In genomic region chr21:45128613-45129226, GRCh38 we compare ENCODE assay signal across 8 cellular contexts. TPM values are rescaled to one million over a fixed set of nuclear protein-coding genes. Genes with fewer than 3 reads are reported as not detected.
DNase-seq lines count a peak whose midpoint lies in the region; ATAC-seq and TF ChIP-seq lines count a peak whose summit lies in the region.

No MANE protein-coding gene starts in this region.

- no peak overlapping the region for H3K27ac ChIP-seq in CD4-positive, alpha-beta memory T cell (ENCODE audit: low read depth, low read length)
- H3K27ac ChIP-seq in PC-3 (ENCODE audit: low read length) (peak overlapping the region; percentile 69), stomach (peak overlapping the region in 4 of 5 donors; percentile 73 to 85 (median 74))

- peak overlapping the region in 2 of 7 donors; percentile 25 to 48 for H3K27ac Mint-ChIP-seq in CD4-positive, alpha-beta memory T cell
- H3K27ac Mint-ChIP-seq in activated T-cell treated with anti-CD3 and anti-CD28 coated beads, Interleukin-2, amount 50 U/mL, for 24 hours: no peak overlapping the region
- H3K27ac Mint-ChIP-seq in neural crest cell (ENCODE audit: unreplicated experiment): no peak overlapping the region

- H3K4me1 ChIP-seq in CD4-positive, alpha-beta memory T cell (ENCODE audit: insufficient read depth, low read length): no peaks in the 10 kb centered on the region
- H3K4me1 ChIP-seq in PC-3 (ENCODE audit: insufficient read depth, low read length): peaks cover 29% of the 10 kb centered on the region
- peaks cover 14 to 65% (median 47%) of the 10 kb centered on the region in 4 donors for H3K4me1 ChIP-seq in stomach

- peaks cover 19 to 44% (median 25%) of the 10 kb centered on the region in 4 donors for H3K4me1 Mint-ChIP-seq in CD4-positive, alpha-beta memory T cell
- H3K4me1 Mint-ChIP-seq in activated T-cell treated with anti-CD3 and anti-CD28 coated beads, Interleukin-2, amount 50 U/mL, for 24 hours (ENCODE audit: low read depth): peaks cover 39% of the 10 kb centered on the region
- H3K4me1 Mint-ChIP-seq in neural crest cell: no peaks in the 10 kb centered on the region

- ATAC-seq in PC-3 (peak; percentile 71), HG03432 (IDR thresholded peaks at IDR 0.05; ENCODE audit: unreplicated experiment) (no peak)

- no peaks in the 10 kb centered on the region for H3K9me3 ChIP-seq in CD4-positive, alpha-beta memory T cell (ENCODE audit: control insufficient read depth in 1 of 2, low read length in 2 of 2)
- H3K9me3 ChIP-seq in PC-3 (ENCODE audit: low read length): no peaks in the 10 kb centered on the region
- no peaks in the 10 kb centered on the region for H3K9me3 ChIP-seq in stomach

- no peak for TF ChIP-seq POLR2A in stomach (IDR thresholded peaks at IDR 0.05)

- no peak overlapping the region for H3K4me3 Mint-ChIP-seq in CD4-positive, alpha-beta memory T cell
- no peak overlapping the region for H3K4me3 Mint-ChIP-seq in activated T-cell treated with anti-CD3 and anti-CD28 coated beads, Interleukin-2, amount 50 U/mL, for 24 hours
- H3K4me3 Mint-ChIP-seq in neural crest cell: no peak overlapping the region

- BruUV-seq in PC-3 (replicated peaks; lab: Mats Ljungman, UMichigan): no TSS peak

- peak overlapping the region; percentile 46 for H3K9ac ChIP-seq in PC-3 (ENCODE audit: low read length)

- TF ChIP-seq CTCF in PC-3 (conservative IDR thresholded peaks at IDR 0.05; ENCODE audit: low read depth, low read length): peak; percentile 97
- peak; percentile 69 for TF ChIP-seq CTCF in neural crest cell (conservative IDR thresholded peaks at IDR 0.05)
- TF ChIP-seq CTCF in stomach (IDR thresholded peaks at IDR 0.05): peak in 5 of 7 experiments; percentile 73 to 94 (median 78)

- intact Hi-C loops in CD4-positive, alpha-beta memory T cell (cut with micrococcal nuclease): loop anchor here (1.0 to 5.0 kb wide), 4 partner anchors 49 to 327 kb away; partner anchors contain the start of gene UBE2G2
- intact Hi-C loops in PC-3 (cut with micrococcal nuclease): loop anchor here (1.0 to 10.0 kb wide), 7 partner anchors 29 to 334 kb away; partner anchors contain the start of genes PTTG1IP and SLX9
- intact Hi-C loops in stomach (cut with DNase I; ENCODE audit: low total_unique reads): loop anchor here (5.0 kb wide), 1 partner anchor 176 kb away; no protein-coding TSS in a partner anchor

- H3K4me2 ChIP-seq in PC-3 (ENCODE audit: low read length): peak overlapping the region; percentile 91

- H3K27me3 ChIP-seq in CD4-positive, alpha-beta memory T cell (ENCODE audit: insufficient read depth, low read length): no peaks in the 10 kb centered on the region
- no peaks in the 10 kb centered on the region for H3K27me3 ChIP-seq in PC-3 (ENCODE audit: low read length)
- no peaks in the 10 kb centered on the region for H3K27me3 ChIP-seq in stomach

- H3K36me3 Mint-ChIP-seq in CD4-positive, alpha-beta memory T cell: peaks cover 14 to 16% of the 10 kb centered on the region in 2 donors
- peaks cover 43% of the 10 kb centered on the region for H3K36me3 Mint-ChIP-seq in activated T-cell treated with anti-CD3 and anti-CD28 coated beads, Interleukin-2, amount 50 U/mL, for 24 hours (ENCODE audit: low read depth)
- H3K36me3 Mint-ChIP-seq in neural crest cell (ENCODE audit: low read depth): no peaks in the 10 kb centered on the region

- no peak overlapping the region for H2AFZ ChIP-seq in PC-3 (ENCODE audit: low read length)

- no peaks in the 10 kb centered on the region for H4K20me1 ChIP-seq in PC-3 (ENCODE audit: low read length)

- H3F3A ChIP-seq in PC-3 (ENCODE audit: low read length, unreplicated experiment): peaks cover 4% of the 10 kb centered on the region

- H3K36me3 ChIP-seq in CD4-positive, alpha-beta memory T cell (ENCODE audit: insufficient read depth, low read length): no peaks in the 10 kb centered on the region
- H3K36me3 ChIP-seq in PC-3 (ENCODE audit: low read depth, low read length): no peaks in the 10 kb centered on the region
- H3K36me3 ChIP-seq in stomach: no peaks in the 10 kb centered on the region

- TF ChIP-seq EP300 in stomach (IDR thresholded peaks at IDR 0.05): no peak

- no peak overlapping the region for H3K4me3 ChIP-seq in CD4-positive, alpha-beta memory T cell (ENCODE audit: low read length in 2 of 2)
- H3K4me3 ChIP-seq in PC-3 (ENCODE audit: low read length): peak overlapping the region; percentile 63
- no peak overlapping the region for H3K4me3 ChIP-seq in stomach

- no peaks in the 10 kb centered on the region for H3K9me2 ChIP-seq in PC-3 (replicated peaks; ENCODE audit: low read length)

- no peaks in the 10 kb centered on the region for H3K9me3 Mint-ChIP-seq in CD4-positive, alpha-beta memory T cell
- no peaks in the 10 kb centered on the region for H3K9me3 Mint-ChIP-seq in activated T-cell treated with anti-CD3 and anti-CD28 coated beads, Interleukin-2, amount 50 U/mL, for 24 hours
- H3K9me3 Mint-ChIP-seq in neural crest cell: no peaks in the 10 kb centered on the region

- peak; percentile 71 to 79 (median 75) for DNase-seq in CD4-positive, alpha-beta memory T cell
- DNase-seq in HK-2 (ENCODE audit: unreplicated experiment): peak; percentile 63
- peak; percentile 82 for DNase-seq in PC-3
- DNase-seq in activated T-cell treated with anti-CD3 and anti-CD28 coated beads, Interleukin-2, amount 50 U/mL, for 24 hours: peak; percentile 79
- DNase-seq in fibroblast of gingiva (ENCODE audit: low read depth): peak; percentile 74
- peak; percentile 42 for DNase-seq in neural crest cell (ENCODE audit: low read depth, low spot score)
- DNase-seq in stomach: peak; percentile 76

- POLR2A ChIA-PET in CD4-positive, alpha-beta memory T cell (lab: Charles Lee; ENCODE audit: partially characterized antibody): interaction anchor here (0.5 to 3.0 kb wide), 9 partner anchors 9 to 255 kb away, joined by 3 to 12 read pairs (median 4); partner anchors contain the start of genes ADARB1 and PTTG1IP
- POLR2A ChIA-PET in PC-3 (lab: Charles Lee; ENCODE audit: unreplicated experiment): interaction anchor here (0.8 kb wide), 1 partner anchor 22 kb away, joined by 3 read pairs; no protein-coding TSS in a partner anchor

- no peaks in the 10 kb centered on the region for H3K79me2 ChIP-seq in PC-3 (ENCODE audit: low read length)

- 58 to 71% (median 68%) methylated on average over 10 of the region's 10 CpGs for WGBS in stomach, 5 donors

- CTCF ChIA-PET in CD4-positive, alpha-beta memory T cell (lab: Charles Lee; ENCODE audit: partially characterized antibody): interaction anchor here (0.6 to 13.1 kb wide), 41 partner anchors 10 to 329 kb away, joined by 3 to 363 read pairs (median 4); partner anchors contain the start of genes ADARB1 and SLX9
- CTCF ChIA-PET in PC-3 (lab: Charles Lee): interaction anchor here (0.6 to 3.1 kb wide), 19 partner anchors 9 to 376 kb away, joined by 3 to 53 read pairs (median 4); no protein-coding TSS in a partner anchor

- no peaks in the 10 kb centered on the region for H3K27me3 Mint-ChIP-seq in CD4-positive, alpha-beta memory T cell
- no peaks in the 10 kb centered on the region for H3K27me3 Mint-ChIP-seq in activated T-cell treated with anti-CD3 and anti-CD28 coated beads, Interleukin-2, amount 50 U/mL, for 24 hours
- no peaks in the 10 kb centered on the region for H3K27me3 Mint-ChIP-seq in neural crest cell (ENCODE audit: low read depth)

RNA-seq across cellular contexts. Expression of gene ADARB1, which starts 54.3 kb away (rescaled TPM):
- total RNA-seq in CD4-positive, alpha-beta memory T cell: 10 to 100 TPM; 49.7 to 50.0 TPM
- polyA plus RNA-seq in CD4-positive, alpha-beta memory T cell: 10 to 100 TPM in 1 of 2 donors, 1 to 10 TPM in 1; 4.6 to 12.2 TPM
- total RNA-seq in PC-3 (2014; rRNA removed): 14.1 and 21.0 TPM in 2 replicates
- 14.4 and 21.0 TPM in 2 replicates for total RNA-seq in neural crest cell
- total RNA-seq in stomach: 10 to 100 TPM in 4 of 5 donors, 1 to 10 TPM in 1; 3.2 to 33.9 (median 28.8) TPM
- 1 to 10 TPM; 5.9 to 6.7 (median 6.6) TPM for polyA plus RNA-seq in stomach
